Comparison of ENCODE assay signal across 19 cellular contexts in the genomic region with DNA sequence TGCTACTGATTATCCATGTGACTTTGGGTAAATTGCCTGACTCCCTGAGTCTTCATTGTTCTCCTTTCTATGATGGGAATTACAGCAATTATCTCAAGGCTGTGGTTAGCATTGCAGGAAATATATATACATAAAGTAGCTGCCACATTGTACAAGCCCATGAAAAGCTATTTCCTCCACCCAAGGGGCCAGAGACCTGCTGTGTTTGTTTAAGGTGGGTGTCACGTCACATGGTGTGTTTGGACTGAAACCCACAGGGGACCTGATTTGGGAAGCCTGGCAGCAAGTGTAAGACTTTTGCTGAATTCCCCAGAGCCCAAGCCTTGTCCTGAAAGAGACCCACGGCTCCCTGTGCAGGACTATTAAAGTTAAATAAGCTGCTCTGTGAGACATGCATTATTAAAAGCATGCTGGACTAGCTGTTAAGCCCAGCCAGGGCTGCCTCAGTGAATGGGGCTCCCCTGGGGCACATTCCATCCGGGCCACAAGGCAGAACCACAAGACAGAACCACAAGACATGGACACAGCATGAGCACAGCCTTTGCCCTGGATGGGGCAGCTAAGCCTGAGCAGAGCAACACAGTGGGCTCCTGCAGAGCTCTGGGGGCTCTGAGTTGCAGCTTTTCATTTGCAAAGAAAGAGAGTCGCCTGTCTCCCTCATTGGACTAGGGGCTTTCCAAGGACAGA.
DNase-seq lines count a peak whose midpoint lies in the region; FAIRE-seq and TF ChIP-seq lines count a peak whose summit lies in the region.
"Had no signal": no experiment of that assay in that cellular context is flagged by ENCODE, and none has a peak within 500 bp of the region (broad histone marks: within the 10 kb centered on the region; RNA-seq: fewer than 3 reads in every experiment).

No MANE protein-coding gene starts in this region.

- in situ Hi-C loops in astrocyte of the cerebellum (cut with HindIII; ENCODE audit: low sequenced_read_pairs), result no loop called here

- no peaks in the 10 kb centered on the region for H3K36me3 ChIP-seq in MG63
- H3K36me3 ChIP-seq: heart right ventricle, right lobe of liver had no signal

- H3K9me3 ChIP-seq in MG63, result no peaks in the 10 kb centered on the region
- H3K9me3 ChIP-seq: Caco-2, heart right ventricle, right lobe of liver had no signal

- no peaks in the 10 kb centered on the region for H3K27me3 ChIP-seq in MG63
- H3K27me3 ChIP-seq: right lobe of liver had no signal

- DNase-seq in NCI-H1105 treated with DMSO at 0.1 percent for 48 hours (lab: John Stamatoyannopoulos, UW) (peak; percentile 22), NCI-H1105 (lab: John Stamatoyannopoulos, UW) (no peak), NCI-H1436 treated with DMSO at 0.1 percent for 48 hours (lab: John Stamatoyannopoulos, UW) (peak; percentile 89), astrocyte of the cerebellum (ENCODE audit: low read depth) (peak; percentile 46), renal cortical epithelial cell (ENCODE audit: low read depth) (peak; percentile 60), MG63 (no peak), NOMO-1 treated with DMSO at 0.1 percent for 48 hours (lab: John Stamatoyannopoulos, UW; ENCODE audit: unreplicated experiment) (no peak), GM12892 (ENCODE audit: insufficient read length) (no peak)
- DNase-seq: activated naive CD4-positive, alpha-beta T cell treated with anti-CD3 and anti-CD28 coated beads for 36 hours; activated T-cell treated with anti-CD3 and anti-CD28 coated beads, Interleukin-2, amount 50 U/mL, for 24 hours; AML-193; amygdala; Caco-2; EL; H9; heart right ventricle; NCI-H2029 treated with DMSO at 0.1 percent for 48 hours; NCI-H510A treated with DMSO at 0.1 percent for 48 hours; right lobe of liver had no signal

- TF ChIP-seq CTCF in astrocyte of the cerebellum (IDR thresholded peaks at IDR 0.05; ENCODE audit: low read depth, low read length, missing control alignments), result no peak

- FAIRE-seq in GM12892 (lab: Jason Lieb, UNC), result no peak

- TF ChIP-seq POLR2A in GM12892 (IDR thresholded peaks at IDR 0.05; ENCODE audit: low read depth, low read length), result no peak

- no peak overlapping the region for H3K4me3 ChIP-seq in astrocyte of the cerebellum (ENCODE audit: low read depth, low read length)
- no peak overlapping the region for H3K4me3 ChIP-seq in MG63
- H3K4me3 ChIP-seq: heart right ventricle, right lobe of liver had no signal

Comparison
In these comparisons a context has a peak if more than half of its experiments do, and no peak if none do; other contexts are left out.
1. DNase-seq: peak in NCI-H1105 treated with DMSO at 0.1 percent for 48 hours (single experiment), NCI-H1436 treated with DMSO at 0.1 percent for 48 hours (single experiment), astrocyte of the cerebellum (single experiment) and renal cortical epithelial cell (single experiment); none in NCI-H1105 (single experiment), MG63 (single experiment), NOMO-1 treated with DMSO at 0.1 percent for 48 hours (single experiment) and GM12892 (single experiment).